In the genomic region with DNA sequence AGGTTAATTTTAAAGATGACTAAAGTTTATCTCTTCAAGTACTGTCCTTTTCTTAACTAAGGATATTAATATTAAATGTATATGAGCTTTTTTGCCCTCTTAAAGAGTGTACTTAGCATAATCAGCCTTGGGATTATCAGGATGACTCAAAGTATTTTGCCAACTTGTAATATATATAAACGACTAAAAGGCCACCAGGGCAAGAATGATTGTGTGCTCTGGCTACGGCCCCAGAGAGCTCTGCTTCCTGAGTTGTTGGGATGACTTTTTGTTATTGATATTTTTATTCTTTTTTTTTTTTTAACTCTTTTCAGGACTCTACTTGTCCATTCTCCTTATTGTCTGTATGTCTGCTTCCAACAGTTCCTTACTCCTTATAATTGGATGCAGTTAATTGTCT, we compare ENCODE assay signal across 28 cellular contexts. TPM values are rescaled to one million over a fixed set of nuclear protein-coding genes. Genes with fewer than 3 reads are reported as not detected.
"Had no signal": no experiment of that assay in that cellular context is flagged by ENCODE, and none has a peak within 500 bp of the region (broad histone marks: within the 10 kb centered on the region; RNA-seq: fewer than 3 reads in every experiment).

No MANE protein-coding gene starts in this region.

- H3K27me3 ChIP-seq: esophagus squamous epithelium, gastrocnemius medialis, heart right ventricle, left lung had no signal

- H3K27ac ChIP-seq: coronary artery, dorsolateral prefrontal cortex, epithelial cell of prostate, esophagus squamous epithelium, gastrocnemius medialis, heart right ventricle, left lung, lower lobe of right lung had no signal

- H3K9me3 ChIP-seq: esophagus squamous epithelium, gastrocnemius medialis, left lung, lower lobe of right lung had no signal

- H3K36me3 ChIP-seq: esophagus squamous epithelium, gastrocnemius medialis, heart right ventricle, left lung, lower lobe of right lung had no signal

- H3K4me3 ChIP-seq: coronary artery, dorsolateral prefrontal cortex, esophagus squamous epithelium, gastrocnemius medialis, heart right ventricle, left lung, lower lobe of right lung had no signal

- H3K4me1 ChIP-seq: esophagus squamous epithelium, gastrocnemius medialis, heart right ventricle, left lung, lower lobe of right lung had no signal

- FAIRE-seq: colon, islet of Langerhans, keratinocyte had no signal

- DNase-seq: dermis blood vessel endothelial cell; dorsolateral prefrontal cortex; effector CD4-positive, alpha-beta T cell; effector memory CD4-positive, alpha-beta T cell; erythroblast; esophagus squamous epithelium; foreskin fibroblast; foreskin melanocyte; gastrocnemius medialis; glutamatergic neuron; head of caudate nucleus; heart right ventricle; hippocampal formation; left cardiac atrium; left lung; left ventricle myocardium superior; lower lobe of right lung; mesendoderm; midbrain; naive thymus-derived CD4-positive, alpha-beta T cell had no signal

RNA-seq across cellular contexts. Expression of a gene that starts 14.8 kb away (rescaled TPM):
- total RNA-seq: dermis blood vessel endothelial cell; esophagus mucosa; gastrocnemius medialis; kidney epithelial cell; lung microvascular endothelial cell; naive thymus-derived CD4-positive, alpha-beta T cell had no signal
- polyA plus RNA-seq: keratinocyte; naive thymus-derived CD4-positive, alpha-beta T cell had no signal
